1 cellular context compared by ENCODE assay signal in the genomic region with DNA sequence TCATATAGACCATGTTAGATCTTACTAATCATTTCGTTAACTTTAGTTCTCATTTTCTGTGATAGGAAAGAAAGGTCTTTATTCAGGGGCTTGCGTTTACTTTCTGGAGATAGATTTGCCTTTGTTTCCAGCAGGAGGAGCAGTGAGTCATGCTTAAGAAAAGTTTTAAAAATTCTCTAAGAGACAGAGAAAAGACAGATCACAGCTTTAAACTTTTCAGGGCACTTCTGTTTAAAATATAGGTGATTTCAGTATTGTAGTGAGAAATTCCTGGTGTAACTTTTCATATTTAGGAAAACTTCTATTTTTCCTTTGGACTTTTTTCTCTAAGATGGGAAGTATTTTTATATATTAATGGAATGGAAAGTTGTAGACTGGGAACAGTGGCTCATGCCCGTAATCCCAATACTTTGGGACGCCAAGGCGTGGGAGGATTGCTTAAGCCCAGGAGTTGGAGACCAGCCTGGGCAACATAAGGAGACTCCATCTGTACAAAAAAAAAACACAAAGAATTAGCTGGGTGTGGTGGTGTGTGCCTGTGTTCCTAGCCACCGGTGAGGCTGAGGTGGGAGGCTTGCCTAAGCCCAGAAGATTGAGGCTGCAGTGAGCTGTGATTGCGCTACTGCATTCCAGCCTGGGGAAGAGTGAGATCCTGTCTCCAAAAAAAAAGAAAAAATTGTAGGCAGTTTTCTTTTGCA.
TF ChIP-seq lines count a peak whose summit lies in the region.

No MANE protein-coding gene starts in this region.

TF ChIP-seq in H1, 55 proteins besides CTCF, POLR2A, EP300 and RAD21:
- TF ChIP-seq CBX5 (IDR thresholded peaks at IDR 0.05; ENCODE audit: low read depth, low read length), result no peak
- peak; percentile 8 for TF ChIP-seq TAF7 (optimal IDR thresholded peaks at IDR 0.05; ENCODE audit: borderline replicate concordance, low read depth, low read length)
